In the genomic region with DNA sequence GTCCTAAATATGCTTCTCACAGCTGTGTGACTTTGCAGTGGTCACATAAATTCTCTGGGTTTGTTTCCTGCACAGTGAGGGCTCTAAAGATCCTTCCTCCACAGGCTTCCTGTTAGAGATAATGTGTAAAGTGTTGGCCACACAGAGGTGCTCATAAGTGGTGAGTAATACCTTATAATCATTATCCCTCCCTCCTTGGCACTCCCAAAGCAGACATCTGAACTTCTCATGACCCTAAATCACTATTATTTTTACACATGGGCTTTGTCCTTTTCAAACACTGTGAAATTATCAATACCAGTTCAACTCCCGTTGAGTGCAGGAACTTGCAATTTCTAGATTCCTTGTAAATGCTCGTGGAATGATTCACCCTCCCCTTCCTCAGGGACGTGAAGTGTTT, we compare ENCODE assay signal across 26 cellular contexts.
"Had no signal": no experiment of that assay in that cellular context is flagged by ENCODE, and none has a peak within 500 bp of the region (broad histone marks: within the 10 kb centered on the region; RNA-seq: fewer than 3 reads in every experiment).

No MANE protein-coding gene starts in this region.

- H3K9me3 Mint-ChIP-seq: activated CD4-positive, alpha-beta T cell treated with anti-CD3 and anti-CD28 coated beads, Interleukin-2, amount 10 ng/mL, durations not matched to agents 7 days and 5 days; dendritic cell treated with granulocyte-macrophage colony-stimulating factor and Interleukin-4, amounts not matched to agents 40 ng/mL and 50 ng/mL, for 4 days; neural progenitor cell had no signal

- H3K9ac ChIP-seq: neural progenitor cell had no signal

- H3K27me3 Mint-ChIP-seq: activated CD4-positive, alpha-beta T cell treated with anti-CD3 and anti-CD28 coated beads, Interleukin-2, amount 10 ng/mL, durations not matched to agents 7 days and 5 days; activated naive CD4-positive, alpha-beta T cell treated with anti-CD3 and anti-CD28 coated beads, Interleukin-2, amount 10 ng/mL, durations not matched to agents 7 days and 5 days; dendritic cell treated with granulocyte-macrophage colony-stimulating factor and Interleukin-4, amounts not matched to agents 40 ng/mL and 50 ng/mL, for 4 days had no signal

- H3K4me3 Mint-ChIP-seq: activated CD4-positive, alpha-beta T cell treated with anti-CD3 and anti-CD28 coated beads, Interleukin-2, amount 10 ng/mL, durations not matched to agents 7 days and 5 days; activated naive CD4-positive, alpha-beta T cell treated with anti-CD3 and anti-CD28 coated beads, Interleukin-2, amount 10 ng/mL, durations not matched to agents 7 days and 5 days; dendritic cell treated with granulocyte-macrophage colony-stimulating factor and Interleukin-4, amounts not matched to agents 40 ng/mL and 50 ng/mL, for 4 days; memory B cell; naive thymus-derived CD4-positive, alpha-beta T cell; neural progenitor cell; stimulated activated naive CD8-positive, alpha-beta T cell treated with anti-CD3 and anti-CD28 coated beads, Interleukin-15, Interleukin-2, amounts not matched to agents 100 ng/mL and 50 ng/mL, for 24 hours had no signal

- H3K27me3 ChIP-seq: breast epithelium, foreskin keratinocyte, neural progenitor cell, right atrium auricular region, suprapubic skin had no signal

- H2AFZ ChIP-seq: neural progenitor cell had no signal

- H3K27ac Mint-ChIP-seq: activated naive CD4-positive, alpha-beta T cell treated with anti-CD3 and anti-CD28 coated beads, Interleukin-2, amount 10 ng/mL, durations not matched to agents 7 days and 5 days; dendritic cell treated with granulocyte-macrophage colony-stimulating factor and Interleukin-4, amounts not matched to agents 40 ng/mL and 50 ng/mL, for 4 days; memory B cell; naive thymus-derived CD4-positive, alpha-beta T cell; neural progenitor cell; progenitor cell of endocrine pancreas; stimulated activated naive CD8-positive, alpha-beta T cell treated with anti-CD3 and anti-CD28 coated beads, Interleukin-15, Interleukin-2, amounts not matched to agents 100 ng/mL and 50 ng/mL, for 24 hours had no signal

- H3K4me2 ChIP-seq: neural progenitor cell had no signal

- H3K36me3 Mint-ChIP-seq: activated naive CD4-positive, alpha-beta T cell treated with anti-CD3 and anti-CD28 coated beads, Interleukin-2, amount 10 ng/mL, durations not matched to agents 7 days and 5 days; memory B cell; naive thymus-derived CD4-positive, alpha-beta T cell; neural progenitor cell had no signal

- H3K36me3 ChIP-seq: breast epithelium, neural progenitor cell, right atrium auricular region, suprapubic skin had no signal

- H3K4me1 ChIP-seq: foreskin keratinocyte had no signal

- DNase-seq: activated CD4-positive, alpha-beta T cell treated with anti-CD3 and anti-CD28 coated beads, Interleukin-2, amount 10 ng/mL, durations not matched to agents 7 days and 5 days; activated CD8-positive, alpha-beta memory T cell treated with anti-CD3 and anti-CD28 coated beads, Interleukin-2, amount 50 U/mL, for 4 hours; activated effector memory CD4-positive, alpha-beta T cell treated with Interleukin-2 at 50 U/mL for 16 hours; activated naive CD4-positive, alpha-beta T cell treated with anti-CD3 and anti-CD28 coated beads, Interleukin-2, amount 10 ng/mL, durations not matched to agents 7 days and 5 days; activated T-cell treated with anti-CD3 and anti-CD28 coated beads, Interleukin-2, amount 50 U/mL, for 48 hours; aorta; cerebellar nuclear complex; effector CD8-positive, alpha-beta T cell; foreskin keratinocyte; glutamatergic neuron; hippocampal formation; left ventricle myocardium superior; mucosa of descending colon; naive thymus-derived CD4-positive, alpha-beta T cell; T-helper 1 cell; T-helper 9 cell; trophoblast cell had no signal

- H3K4me3 ChIP-seq: breast epithelium, mucosa of descending colon, neural progenitor cell, right atrium auricular region, skin epidermis, suprapubic skin had no signal

- H3K4me1 Mint-ChIP-seq: activated CD4-positive, alpha-beta T cell treated with anti-CD3 and anti-CD28 coated beads, Interleukin-2, amount 10 ng/mL, durations not matched to agents 7 days and 5 days; activated naive CD4-positive, alpha-beta T cell treated with anti-CD3 and anti-CD28 coated beads, Interleukin-2, amount 10 ng/mL, durations not matched to agents 7 days and 5 days; memory B cell; naive thymus-derived CD4-positive, alpha-beta T cell had no signal

- H3K27ac ChIP-seq: breast epithelium, foreskin keratinocyte, neural progenitor cell, right atrium auricular region, skin epidermis, suprapubic skin had no signal

- H3K9me3 ChIP-seq: breast epithelium, mucosa of descending colon, right atrium auricular region, suprapubic skin had no signal

- ATAC-seq: foreskin keratinocyte; left ventricle myocardium superior; mucosa of descending colon; naive thymus-derived CD4-positive, alpha-beta T cell had no signal
